In the genomic region with DNA sequence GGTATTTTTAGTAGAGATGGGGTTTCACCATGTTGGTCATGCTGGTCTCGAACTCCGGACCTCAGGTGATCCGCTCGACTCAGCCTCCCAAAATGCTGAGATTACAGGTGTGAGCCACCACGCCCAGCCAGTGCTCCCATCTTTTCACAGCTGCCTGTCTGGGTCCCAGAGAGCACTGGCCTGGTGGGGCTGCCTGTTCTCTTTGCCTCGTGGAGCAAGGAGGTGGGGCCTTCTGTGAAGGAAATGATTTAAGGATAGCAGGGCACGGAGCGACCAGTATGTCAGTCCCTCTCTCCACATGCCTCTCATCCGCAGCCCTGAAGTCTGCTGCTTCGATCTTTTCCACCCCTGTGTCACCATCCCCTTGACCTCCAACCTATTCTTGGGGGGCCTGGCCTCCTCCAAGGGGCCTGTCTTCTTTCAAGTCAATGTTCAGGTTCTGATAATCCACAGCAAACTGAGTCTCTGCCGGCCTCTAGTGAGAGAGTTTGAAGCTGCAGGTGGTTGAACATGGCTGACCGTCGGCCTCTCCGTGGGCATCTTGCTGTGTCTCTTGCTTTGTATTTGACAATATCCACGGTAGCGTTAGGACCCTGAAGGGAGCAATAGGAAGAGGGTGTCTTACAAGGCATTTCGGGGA, we compare ENCODE assay signal across 12 cellular contexts. TPM values are rescaled to one million over a fixed set of nuclear protein-coding genes. Genes with fewer than 3 reads are reported as not detected.
A peak's percentile ranks its signal among the peaks of the same experiment; 100 is the strongest.
DNase-seq lines count a peak whose midpoint lies in the region; ATAC-seq, FAIRE-seq and TF ChIP-seq lines count a peak whose summit lies in the region.
"Had no signal": no experiment of that assay in that cellular context is flagged by ENCODE, and none has a peak within 500 bp of the region (broad histone marks: within the 10 kb centered on the region; RNA-seq: fewer than 3 reads in every experiment).

No MANE protein-coding gene starts in this region.

- no peaks in the 10 kb centered on the region for H3K9me3 Mint-ChIP-seq in activated T-cell treated with anti-CD3 and anti-CD28 coated beads, Interleukin-2, amount 50 U/mL, for 4 hours

- H3K4me1 ChIP-seq in right atrium auricular region, result no peaks in the 10 kb centered on the region
- H3K4me1 ChIP-seq in K562 (replicated peaks in 1 of 2; ENCODE audit: control insufficient read depth in 2 of 2, insufficient read depth in 2 of 2, low read length in 2 of 2), result no peaks in the 10 kb centered on the region; a peak in 2 of 5 replicates

- no peak overlapping the region for H3K9ac ChIP-seq in K562 (ENCODE audit: insufficient read depth in 1 of 2, low read depth in 2 of 2, low read length in 2 of 2)

- H3K36me3 ChIP-seq in right atrium auricular region (peaks cover 10% of the 10 kb centered on the region), K562 (ENCODE audit: control insufficient read depth, insufficient read depth, low read length) (no peaks in the 10 kb centered on the region)
- H3K36me3 ChIP-seq: HAP-1 had no signal

- TF ChIP-seq EP300 in K562 (IDR thresholded peaks at IDR 0.05; ENCODE audit: low read length), result no peak

- no peak overlapping the region for H3K4me2 ChIP-seq in K562 (ENCODE audit: insufficient read depth, low read length)

- peak; percentile 23 to 48; a peak in 3 of 4 replicates for TF ChIP-seq RAD21 in K562 (CRISPR knock-in tag; conservative IDR thresholded peaks at IDR 0.05 in 1 of 2, IDR thresholded peaks at IDR 0.05 in 1 of 2)

- H3K27me3 ChIP-seq in right atrium auricular region (no peaks in the 10 kb centered on the region), K562 (ENCODE audit: control insufficient read depth in 2 of 2, insufficient read depth in 2 of 2, low read length in 2 of 2) (peaks cover 0 to 13% of the 10 kb centered on the region in 2 experiments; a peak in 3 of 5 replicates)

- H4K20me1 ChIP-seq in K562 (replicated peaks; ENCODE audit: control insufficient read depth, insufficient read depth, low read length), result no peaks in the 10 kb centered on the region

- no peaks in the 10 kb centered on the region for H3K79me2 ChIP-seq in K562 (ENCODE audit: control insufficient read depth, insufficient read depth, low read length)

- TF ChIP-seq CTCF in right atrium auricular region (IDR thresholded peaks at IDR 0.05) (peak in 1 of 2 donors; percentile 65), K562 (IDR thresholded peaks at IDR 0.05 in 2 of 3, conservative IDR thresholded peaks at IDR 0.05 in 1 of 3; ENCODE audit: insufficient read depth in 2 of 3, low read depth in 1 of 3, low read length in 3 of 3) (peak; percentile 46 to 65 (median 61))

- CTCF ChIA-PET in K562 (lab: Yijun Ruan, JAX; ENCODE audit: low intra/inter-chr PET ratio), result interaction anchor here (2.2 kb wide), 1 partner anchor 63 kb away, joined by 12 read pairs; no protein-coding TSS in a partner anchor

- no TSS peak for BruUV-seq in K562 (replicated peaks; lab: Mats Ljungman, UMichigan)

- H3K9me3 ChIP-seq in right atrium auricular region (no peaks in the 10 kb centered on the region), K562 (replicated peaks; ENCODE audit: control insufficient read depth, insufficient read depth, low read depth, low read length) (no peaks in the 10 kb centered on the region)
- H3K9me3 ChIP-seq: HAP-1, spleen had no signal

- no peak overlapping the region for H3K4me3 ChIP-seq in right atrium auricular region
- H3K4me3 ChIP-seq in K562, result no peak overlapping the region
- H3K4me3 ChIP-seq: HAP-1, spleen had no signal

- no peak for FAIRE-seq in K562 (lab: Jason Lieb, UNC)

- no peak overlapping the region for H3K4me3 Mint-ChIP-seq in activated T-cell treated with anti-CD3 and anti-CD28 coated beads, Interleukin-2, amount 50 U/mL, for 4 hours

- peaks cover 6% of the 10 kb centered on the region for H3K27me3 Mint-ChIP-seq in activated T-cell treated with anti-CD3 and anti-CD28 coated beads, Interleukin-2, amount 50 U/mL, for 4 hours (ENCODE audit: low read depth)

- no peak overlapping the region for H3K27ac ChIP-seq in right atrium auricular region
- no peak overlapping the region for H3K27ac ChIP-seq in K562 (ENCODE audit: extremely low read depth, low read depth, low read length)
- H3K27ac ChIP-seq: spleen had no signal

- peak; percentile 70 for ATAC-seq in Right ventricle myocardium superior (ENCODE audit: poor library complexity)
- peak; percentile 78; the same call in 2 of the 3 replicates for ATAC-seq in K562
- no peak for ATAC-seq in activated T-cell treated with anti-CD3 and anti-CD28 coated beads, Interleukin-2, amount 50 U/mL, for 4 hours

- H3K36me3 Mint-ChIP-seq in activated T-cell treated with anti-CD3 and anti-CD28 coated beads, Interleukin-2, amount 50 U/mL, for 4 hours (ENCODE audit: insufficient read depth), result no peaks in the 10 kb centered on the region

- no peaks in the 10 kb centered on the region for H3K9me1 ChIP-seq in K562 (ENCODE audit: control insufficient read depth, insufficient read depth, low read length)

- H2AFZ ChIP-seq in K562 (ENCODE audit: low read depth, low read length), result peak overlapping the region; percentile 25; the same call in 1 of the 2 replicates

- intact Hi-C loops in Right ventricle myocardium superior (cut with DNase I), result loop anchor here (2.0 kb wide), 1 partner anchor 62 kb away; no protein-coding TSS in a partner anchor
- intact Hi-C loops in K562 (cut with micrococcal nuclease), result loop anchor here (1.0 kb wide), 1 partner anchor 63 kb away; no protein-coding TSS in a partner anchor

- DNase-seq in Right ventricle myocardium superior (no peak), right atrium auricular region (ENCODE audit: low spot score) (no peak), K562 (ENCODE audit: extremely low read depth in 1 of 4, low spot score in 3 of 4) (peak in 2 of 4 experiments; percentile 19 to 26), iris pigment epithelial cell (ENCODE audit: low read depth) (peak; percentile 34), HCEC 1CT (no peak), SIG-M5 treated with dmso at 0.1 percent for 504 hours (lab: John Stamatoyannopoulos, UW; ENCODE audit: unreplicated experiment) (no peak)
- DNase-seq in activated T-cell treated with anti-CD3 and anti-CD28 coated beads, Interleukin-2, amount 50 U/mL, for 4 hours, result no peak
- DNase-seq in activated naive CD4-positive, alpha-beta T cell (lab: John Stamatoyannopoulos, UW), result no peak
- DNase-seq: effector CD8-positive, alpha-beta T cell; RPMI8226; spleen had no signal

- no peak for TF ChIP-seq POLR2A in K562 (conservative IDR thresholded peaks at IDR 0.05)

- no peaks in the 10 kb centered on the region for H3K4me1 Mint-ChIP-seq in activated T-cell treated with anti-CD3 and anti-CD28 coated beads, Interleukin-2, amount 50 U/mL, for 4 hours (ENCODE audit: low read depth)

- POLR2A ChIA-PET in K562 (lab: Yijun Ruan, JAX), result interaction anchor here (0.9 kb wide), 1 partner anchor 23 kb away, joined by 3 read pairs; no protein-coding TSS in a partner anchor

- in situ Hi-C loops in K562 (cut with MboI), result no loop called here

- WGBS in K562 (ENCODE audit: insufficient coverage, low coverage, missing lambda C conversion rate), result 25% methylated on average over 17 of the region's 17 CpGs

TF ChIP-seq in K562, 482 proteins besides CTCF, POLR2A, EP300 and RAD21 (continues in another document):
- no peak for TF ChIP-seq DIDO1 (tag; IDR thresholded peaks at IDR 0.05; ENCODE audit: low read depth)

RNA-seq across cellular contexts. Expression of a gene that starts 28.2 kb away (rescaled TPM):
- total RNA-seq in Right ventricle myocardium superior (60.2 TPM), right atrium auricular region (10 to 100 TPM; 48.4 to 57.1 TPM), K562 (2014; rRNA removed) (29.2 and 35.9 TPM in 2 replicates), K562 (2014; rRNA removed; fragmentation: Illumina TruSeq; extraction: Trizol) (50.6 and 51.9 TPM in 2 replicates), K562 (2015; rRNA removed; fragmentation: Illumina TruSeq; extraction: Trizol) (45.3 and 52.7 TPM in 2 replicates), K562 (2021) (36.0 and 37.3 TPM in 2 replicates)
- 104 and 257 TPM in 2 replicates for total RNA-seq in K562 (2011; cell fraction: chromatin; rRNA removed; ENCODE audit: low replicate concordance)
- 46.5 and 65.3 TPM in 2 replicates for total RNA-seq in K562 (2011; cell fraction: nucleolus; rRNA removed)
- total RNA-seq in K562 (2011; cell fraction: nucleoplasm; rRNA removed), result 98.1 and 157 TPM in 2 replicates
- polyA plus RNA-seq in K562 (2011; rRNA removed) (37.3 and 38.4 TPM in 2 replicates), K562 (2014; fragmentation: Illumina TruSeq; extraction: Trizol) (32.6 and 34.0 TPM in 2 replicates), K562 (2014; fragmentation: Nextera tagmentation; extraction: Ambion mirVana) (10 to 100 TPM; 12.7 to 16.8 TPM), K562 (2014; rRNA removed) (32.4 and 34.9 TPM in 2 replicates)
- polyA plus RNA-seq in K562 (2011; cell fraction: cytosol; rRNA removed), result 29.6 and 32.4 TPM in 2 replicates
- polyA plus RNA-seq in K562 (2011; cell fraction: nucleus; rRNA removed), result 33.0 and 35.7 TPM in 2 replicates
- polyA plus RNA-seq in K562 (2012), result 23.1 and 28.2 TPM in 2 replicates
- 101 and 120 TPM in 2 replicates for polyA minus RNA-seq in K562 (2011; rRNA and poly(A)+ RNA removed)
- polyA minus RNA-seq in K562 (2011; cell fraction: cytosol; rRNA and poly(A)+ RNA removed), result 29.8 and 43.8 TPM in 2 replicates
- polyA minus RNA-seq in K562 (2011; cell fraction: nucleus; rRNA and poly(A)+ RNA removed), result 49.7 and 71.2 TPM in 2 replicates
- 10 to 100 TPM; 44.1 to 53.7 (median 47.4) TPM for total RNA-seq in activated T-cell treated with anti-CD3 and anti-CD28 coated beads, Interleukin-2, amount 50 U/mL, for 4 hours

RNA-seq across cellular contexts. Expression of a gene that starts 35.5 kb away (rescaled TPM):
- total RNA-seq in Right ventricle myocardium superior (24.3 TPM), right atrium auricular region (10 to 100 TPM; 11.4 to 11.5 TPM), K562 (2014; rRNA removed) (1.7 and 2.4 TPM in 2 replicates), K562 (2014; rRNA removed; fragmentation: Illumina TruSeq; extraction: Trizol) (1.7 and 2.0 TPM in 2 replicates), K562 (2015; rRNA removed; fragmentation: Illumina TruSeq; extraction: Trizol) (1.5 and 1.6 TPM in 2 replicates), K562 (2021) (5.1 and 5.2 TPM in 2 replicates)
- 0.65 TPM in 1 of 2 replicates, not detected in the other for total RNA-seq in K562 (2011; cell fraction: chromatin; rRNA removed; ENCODE audit: low replicate concordance)
- 0.53 and 0.67 TPM in 2 replicates for total RNA-seq in K562 (2011; cell fraction: nucleolus; rRNA removed)
- total RNA-seq in K562 (2011; cell fraction: nucleoplasm; rRNA removed), result 0.37 and 0.46 TPM in 2 replicates
- polyA plus RNA-seq in K562 (2011; rRNA removed) (1.2 TPM in 2 replicates), K562 (2014; fragmentation: Illumina TruSeq; extraction: Trizol) (5.9 and 9.1 TPM in 2 replicates), K562 (2014; fragmentation: Nextera tagmentation; extraction: Ambion mirVana) (1 to 10 TPM in 1 of 2 experiments, under 1 TPM in 1; 0.66 to 1.2 TPM), K562 (2014; rRNA removed) (2.8 and 3.1 TPM in 2 replicates)
- polyA plus RNA-seq in K562 (2011; cell fraction: cytosol; rRNA removed), result 1.4 and 2.0 TPM in 2 replicates
- polyA plus RNA-seq in K562 (2011; cell fraction: nucleus; rRNA removed), result 0.34 and 0.41 TPM in 2 replicates
- 5.0 and 20.1 TPM in 2 replicates for polyA plus RNA-seq in K562 (2012)
- polyA minus RNA-seq in K562 (2011; rRNA and poly(A)+ RNA removed), result 0.69 and 0.98 TPM in 2 replicates
- polyA minus RNA-seq in K562 (2011; cell fraction: cytosol; rRNA and poly(A)+ RNA removed), result 0.57 TPM in 1 of 2 replicates, not detected in the other
- polyA minus RNA-seq in K562 (2011; cell fraction: nucleus; rRNA and poly(A)+ RNA removed), result not detected in 2 replicates
- total RNA-seq in activated T-cell treated with anti-CD3 and anti-CD28 coated beads, Interleukin-2, amount 50 U/mL, for 4 hours, result under 1 TPM; 0.16 to 0.69 (median 0.35) TPM

Comparison
In these comparisons a context has a peak if more than half of its experiments do, and no peak if none do; other contexts are left out.
1. ATAC-seq: peak in Right ventricle myocardium superior (single experiment) and K562 (single experiment); none in activated T-cell treated with anti-CD3 and anti-CD28 coated beads, Interleukin-2, amount 50 U/mL, for 4 hours (0 of 2).